1 cellular context compared by ENCODE assay signal in genomic region chr22:36297568-36297967, GRCh38.
TF ChIP-seq lines count a peak whose summit lies in the region.

No MANE protein-coding gene starts in this region.

TF ChIP-seq in IMR-90, 13 proteins besides CTCF, POLR2A, EP300 and RAD21:
- TF ChIP-seq, protein P1, sequence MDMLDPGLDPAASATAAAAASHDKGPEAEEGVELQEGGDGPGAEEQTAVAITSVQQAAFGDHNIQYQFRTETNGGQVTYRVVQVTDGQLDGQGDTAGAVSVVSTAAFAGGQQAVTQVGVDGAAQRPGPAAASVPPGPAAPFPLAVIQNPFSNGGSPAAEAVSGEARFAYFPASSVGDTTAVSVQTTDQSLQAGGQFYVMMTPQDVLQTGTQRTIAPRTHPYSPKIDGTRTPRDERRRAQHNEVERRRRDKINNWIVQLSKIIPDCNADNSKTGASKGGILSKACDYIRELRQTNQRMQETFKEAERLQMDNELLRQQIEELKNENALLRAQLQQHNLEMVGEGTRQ (IDR thresholded peaks at IDR 0.05; ENCODE audit: low read depth, low read length) = no peak
- TF ChIP-seq ELK1 (IDR thresholded peaks at IDR 0.05; ENCODE audit: borderline replicate concordance, low read depth, low read length) = no peak
- TF ChIP-seq SMC3 (IDR thresholded peaks at IDR 0.05; ENCODE audit: low read depth, low read length) = no peak
- no peak for TF ChIP-seq RCOR1 (IDR thresholded peaks at IDR 0.05; ENCODE audit: insufficient replicate concordance, low read length)
- no peak for TF ChIP-seq FOS (IDR thresholded peaks at IDR 0.05; ENCODE audit: low read depth, low read length)
- TF ChIP-seq CHD1 (IDR thresholded peaks at IDR 0.05; ENCODE audit: low read depth, low read length) = no peak
- TF ChIP-seq BHLHE40 (IDR thresholded peaks at IDR 0.05; ENCODE audit: low read depth, low read length) = no peak
- TF ChIP-seq MAFK (IDR thresholded peaks at IDR 0.05; ENCODE audit: low read depth, low read length) = no peak
- no peak for TF ChIP-seq CEBPB (IDR thresholded peaks at IDR 0.05; ENCODE audit: low read depth, low read length)
- TF ChIP-seq MXI1 (IDR thresholded peaks at IDR 0.05; ENCODE audit: borderline replicate concordance, low read depth, low read length) = no peak
- TF ChIP-seq MAZ (IDR thresholded peaks at IDR 0.05; ENCODE audit: borderline replicate concordance, low read depth, low read length) = no peak
- no peak for TF ChIP-seq NFE2L2 (IDR thresholded peaks at IDR 0.05; ENCODE audit: low read depth, low read length)
- TF ChIP-seq RFX5 (IDR thresholded peaks at IDR 0.05; ENCODE audit: low read depth, low read length) = no peak
